8 cellular contexts compared by ENCODE assay signal in genomic region chr6:145815875-145816274, GRCh38. TPM values are rescaled to one million over a fixed set of nuclear protein-coding genes. Genes with fewer than 3 reads are reported as not detected.
A peak's percentile ranks its signal among the peaks of the same experiment; 100 is the strongest.
DNase-seq lines count a peak whose midpoint lies in the region; ATAC-seq and TF ChIP-seq lines count a peak whose summit lies in the region.

No MANE protein-coding gene starts in this region.

- peaks cover 20% of the 10 kb centered on the region for H3K36me3 Mint-ChIP-seq in Calu3 (ENCODE audit: insufficient read depth, unreplicated experiment)
- peaks cover 12% of the 10 kb centered on the region for H3K36me3 Mint-ChIP-seq in central memory CD8-positive, alpha-beta T cell (ENCODE audit: insufficient read depth)

- H3K4me3 ChIP-seq in mucosa of stomach (ENCODE audit: low read length), result peak overlapping the region; percentile 95

- H3K4me1 Mint-ChIP-seq in Calu3 (ENCODE audit: low read depth, unreplicated experiment), result peaks cover 9% of the 10 kb centered on the region
- H3K4me1 Mint-ChIP-seq in central memory CD8-positive, alpha-beta T cell, result peaks cover 63% of the 10 kb centered on the region

- no peak for TF ChIP-seq CTCF in Calu3 (IDR thresholded peaks at IDR 0.05; ENCODE audit: unreplicated experiment)

- no peaks in the 10 kb centered on the region for H3K27me3 ChIP-seq in mucosa of stomach (ENCODE audit: control insufficient read depth, insufficient read depth, low read length)

- no peaks in the 10 kb centered on the region for H3K9me3 ChIP-seq in mucosa of stomach (ENCODE audit: control insufficient read depth, low read length)

- peak overlapping the region; percentile 87 for H3K4me3 Mint-ChIP-seq in Calu3 (ENCODE audit: low read depth, unreplicated experiment)
- H3K4me3 Mint-ChIP-seq in central memory CD8-positive, alpha-beta T cell, result peak overlapping the region; percentile 91

- DNase-seq in Calu3 (no peak), HuH-7.5 (ENCODE audit: low spot score) (peak; percentile 19), occipital lobe (lab: John Stamatoyannopoulos, UW) (no peak), islet precursor cell (no peak)
- no peak for DNase-seq in central memory CD8-positive, alpha-beta T cell (ENCODE audit: low spot score in 2 of 2)

- CTCF ChIA-PET in Calu3 (lab: Charles Lee), result no interaction called here

- H3K27ac Mint-ChIP-seq in Calu3 (ENCODE audit: unreplicated experiment), result no peak overlapping the region
- H3K27ac Mint-ChIP-seq in central memory CD8-positive, alpha-beta T cell (ENCODE audit: low read depth), result peak overlapping the region; percentile 91

- intact Hi-C loops in Calu3 (cut with micrococcal nuclease; ENCODE audit: unreplicated experiment), result no loop called here

- H3K36me3 ChIP-seq in mucosa of stomach (ENCODE audit: control insufficient read depth, insufficient read depth, low read length), result no peaks in the 10 kb centered on the region

- peak overlapping the region; percentile 94 for H3K9ac ChIP-seq in mucosa of stomach (ENCODE audit: low read length)

- H3K27me3 Mint-ChIP-seq in Calu3 (ENCODE audit: unreplicated experiment), result no peaks in the 10 kb centered on the region
- H3K27me3 Mint-ChIP-seq in central memory CD8-positive, alpha-beta T cell, result no peaks in the 10 kb centered on the region

- no TSS peak for BruUV-seq in Calu3 (replicated peaks; lab: Mats Ljungman, UMichigan)

- peaks cover 22% of the 10 kb centered on the region for H3K4me1 ChIP-seq in mucosa of stomach (ENCODE audit: control insufficient read depth, insufficient read depth, low read length)

- no peaks in the 10 kb centered on the region for H3K9me3 Mint-ChIP-seq in Calu3 (ENCODE audit: low read depth, unreplicated experiment)
- no peaks in the 10 kb centered on the region for H3K9me3 Mint-ChIP-seq in central memory CD8-positive, alpha-beta T cell

- ATAC-seq in central memory CD8-positive, alpha-beta T cell (replicated peaks; ENCODE audit: extremely low read depth, poor library complexity, severe bottlenecking), result no peak
- ATAC-seq in HG02642 (IDR thresholded peaks at IDR 0.05; ENCODE audit: poor library complexity, unreplicated experiment) (no peak), HG03457 (IDR thresholded peaks at IDR 0.05; ENCODE audit: unreplicated experiment) (no peak)

RNA-seq across cellular contexts. Expression of gene FBXO30, which starts 1.3 kb away (rescaled TPM):
- 3.6 TPM in 2 replicates for total RNA-seq in Calu3 (2022)
- total RNA-seq in occipital lobe, result 93.1 TPM

Comparison
In these comparisons a context has a peak if more than half of its experiments do, and no peak if none do; other contexts are left out.
1. RNA of gene FBXO30, which starts 1.3 kb away (total RNA-seq): 93.1 TPM in occipital lobe (single experiment); 3.6 TPM in Calu3; every median in the first group is over 10 times any median in the second.